ENCODE assay signal across 9 cellular contexts in genomic region chr7:33039905-33040292, GRCh38. TPM values are rescaled to one million over a fixed set of nuclear protein-coding genes. Genes with fewer than 3 reads are reported as not detected.
DNase-seq lines count a peak whose midpoint lies in the region; ATAC-seq and TF ChIP-seq lines count a peak whose summit lies in the region.
"Had no signal": no experiment of that assay in that cellular context is flagged by ENCODE, and none has a peak within 500 bp of the region (broad histone marks: within the 10 kb centered on the region; RNA-seq: fewer than 3 reads in every experiment).

No MANE protein-coding gene starts in this region.

- H3K4me3 ChIP-seq in CD8-positive, alpha-beta T cell (ENCODE audit: low read depth, low read length), result peak overlapping the region; percentile 50
- H3K4me3 ChIP-seq in SJSA1, result peak overlapping the region; percentile 30
- peak overlapping the region; percentile 76 for H3K4me3 ChIP-seq in psoas muscle

- H3K9me3 Mint-ChIP-seq in CD8-positive, alpha-beta T cell, result no peaks in the 10 kb centered on the region

- TF ChIP-seq POLR2A in erythroblast (IDR thresholded peaks at IDR 0.05; ENCODE audit: low read length), result no peak

- H3K4me1 Mint-ChIP-seq in CD8-positive, alpha-beta T cell (ENCODE audit: low read depth), result peaks cover 57% of the 10 kb centered on the region

- no peak for TF ChIP-seq CTCF in CD8-positive, alpha-beta T cell (IDR thresholded peaks at IDR 0.05)
- no peak for TF ChIP-seq CTCF in psoas muscle (IDR thresholded peaks at IDR 0.05)

- CTCF ChIA-PET in CD8-positive, alpha-beta T cell (lab: Charles Lee), result interaction anchor here (0.8 to 1.8 kb wide), 4 partner anchors 10 to 193 kb away, joined by 4 to 6 read pairs (median 5); partner anchors contain the start of gene NT5C3A

- H3K27me3 ChIP-seq in CD8-positive, alpha-beta T cell (ENCODE audit: insufficient read depth, low read length), result no peaks in the 10 kb centered on the region
- H3K27me3 ChIP-seq in SJSA1 (replicated peaks), result no peaks in the 10 kb centered on the region
- H3K27me3 ChIP-seq in psoas muscle (ENCODE audit: insufficient read depth in 3 of 3, low read length in 2 of 3), result no peaks in the 10 kb centered on the region

- peaks cover 25% of the 10 kb centered on the region for H3K4me1 ChIP-seq in CD8-positive, alpha-beta T cell (ENCODE audit: insufficient read depth, low read length)
- peaks cover 9% of the 10 kb centered on the region for H3K4me1 ChIP-seq in SJSA1 (replicated peaks)
- H3K4me1 ChIP-seq in psoas muscle, result peaks cover 35% of the 10 kb centered on the region

- no peaks in the 10 kb centered on the region for H3K9me3 ChIP-seq in CD8-positive, alpha-beta T cell (ENCODE audit: low read length)
- no peaks in the 10 kb centered on the region for H3K9me3 ChIP-seq in SJSA1 (replicated peaks)
- no peaks in the 10 kb centered on the region for H3K9me3 ChIP-seq in psoas muscle

- intact Hi-C loops in CD8-positive, alpha-beta T cell (cut with DNase I, micrococcal nuclease), result loop anchor here (1.0 to 5.0 kb wide), 9 partner anchors 10 to 548 kb away; partner anchors contain the start of genes KBTBD2 (in 2 of the 2), BBS9 (in 1 of the 2), LSM5 (in 1 of the 2) and NT5C3A (in 1 of the 2)
- intact Hi-C loops in psoas muscle (cut with DNase I), result loop anchor here (5.0 to 10.0 kb wide), 2 partner anchors 83 to 235 kb away; partner anchors contain the start of gene FKBP9 (in 1 of the 2)

- no peak for ATAC-seq in CD8-positive, alpha-beta T cell
- peak; percentile 52 to 71 (median 60) for ATAC-seq in psoas muscle
- ATAC-seq in HG03108 (IDR thresholded peaks at IDR 0.05; ENCODE audit: unreplicated experiment), result no peak

- H3K27me3 Mint-ChIP-seq in CD8-positive, alpha-beta T cell (ENCODE audit: low read depth), result no peaks in the 10 kb centered on the region

- POLR2A ChIA-PET in CD8-positive, alpha-beta T cell (lab: Charles Lee), result interaction anchor here (0.8 to 3.0 kb wide), 4 partner anchors 9 to 175 kb away, joined by 3 to 25 read pairs (median 4); partner anchors contain the start of gene NT5C3A

- peaks cover 4% of the 10 kb centered on the region for H3K36me3 Mint-ChIP-seq in CD8-positive, alpha-beta T cell

- H3K4me3 Mint-ChIP-seq in CD8-positive, alpha-beta T cell, result peak overlapping the region; percentile 85

- 0 to 10% (median 1%) methylated on average over 1 of the region's 1 CpG for WGBS in psoas muscle, 3 donors

- peak overlapping the region; percentile 86 for H3K27ac Mint-ChIP-seq in CD8-positive, alpha-beta T cell

- peak overlapping the region; percentile 34 for H3K27ac ChIP-seq in CD8-positive, alpha-beta T cell (ENCODE audit: low read depth, low read length)
- H3K27ac ChIP-seq in SJSA1, result no peak overlapping the region; the same call in 1 of the 2 replicates
- H3K27ac ChIP-seq in psoas muscle, result peak overlapping the region; percentile 83

- DNase-seq in CD8-positive, alpha-beta T cell, result no peak
- DNase-seq in SJSA1 (ENCODE audit: low read depth in 1 of 2, low spot score in 2 of 2) (no peak), erythroblast (lab: John Stamatoyannopoulos, UW) (peak; percentile 21 to 51), psoas muscle (no peak), HuH-7 (ENCODE audit: low spot score) (no peak), SHP77 (lab: John Stamatoyannopoulos, UW) (no peak), NCI-H1105 treated with DMSO at 0.1 percent for 48 hours (lab: John Stamatoyannopoulos, UW) (no peak)
- DNase-seq: NCI-H526 treated with DMSO at 0.1 percent for 48 hours had no signal

- no peaks in the 10 kb centered on the region for H3K36me3 ChIP-seq in CD8-positive, alpha-beta T cell (ENCODE audit: insufficient read depth, low read length)
- H3K36me3 ChIP-seq in SJSA1 (no peaks in the 10 kb centered on the region), psoas muscle (ENCODE audit: insufficient read depth in 1 of 2, low read depth in 1 of 2) (peaks cover 0 to 5% of the 10 kb centered on the region in 2 donors)

RNA-seq across cellular contexts. Expression of gene NT5C3A, which starts 22.7 kb away (rescaled TPM):
- total RNA-seq in CD8-positive, alpha-beta T cell, result 10 to 100 TPM; 36.1 to 39.6 TPM
- total RNA-seq in SJSA1 (2014; rRNA removed; shearing (Covaris generic)), result 31.1 TPM in 2 replicates
- 10 to 100 TPM; 34.4 to 47.2 (median 42.5) TPM for total RNA-seq in psoas muscle
- polyA plus RNA-seq in psoas muscle, result 100 to 1,000 TPM in 1 of 3 donors, 10 to 100 TPM in 2; 17.6 to 108 (median 57.3) TPM

Comparison
In these comparisons a context has a peak if more than half of its experiments do, and no peak if none do; other contexts are left out.
1. ATAC-seq: peak in psoas muscle (4 of 4); none in CD8-positive, alpha-beta T cell (single experiment) and HG03108 (single experiment).
2. DNase-seq: peak in erythroblast (2 of 2); none in CD8-positive, alpha-beta T cell (0 of 7), SJSA1 (0 of 2), psoas muscle (0 of 2), HuH-7 (single experiment), SHP77 (0 of 2) and NCI-H1105 treated with DMSO at 0.1 percent for 48 hours (single experiment).
3. Peak in every context shown above with its lines, with median percentiles within 50 percentile points of each other: H3K4me3 ChIP-seq.